In the genomic region with DNA sequence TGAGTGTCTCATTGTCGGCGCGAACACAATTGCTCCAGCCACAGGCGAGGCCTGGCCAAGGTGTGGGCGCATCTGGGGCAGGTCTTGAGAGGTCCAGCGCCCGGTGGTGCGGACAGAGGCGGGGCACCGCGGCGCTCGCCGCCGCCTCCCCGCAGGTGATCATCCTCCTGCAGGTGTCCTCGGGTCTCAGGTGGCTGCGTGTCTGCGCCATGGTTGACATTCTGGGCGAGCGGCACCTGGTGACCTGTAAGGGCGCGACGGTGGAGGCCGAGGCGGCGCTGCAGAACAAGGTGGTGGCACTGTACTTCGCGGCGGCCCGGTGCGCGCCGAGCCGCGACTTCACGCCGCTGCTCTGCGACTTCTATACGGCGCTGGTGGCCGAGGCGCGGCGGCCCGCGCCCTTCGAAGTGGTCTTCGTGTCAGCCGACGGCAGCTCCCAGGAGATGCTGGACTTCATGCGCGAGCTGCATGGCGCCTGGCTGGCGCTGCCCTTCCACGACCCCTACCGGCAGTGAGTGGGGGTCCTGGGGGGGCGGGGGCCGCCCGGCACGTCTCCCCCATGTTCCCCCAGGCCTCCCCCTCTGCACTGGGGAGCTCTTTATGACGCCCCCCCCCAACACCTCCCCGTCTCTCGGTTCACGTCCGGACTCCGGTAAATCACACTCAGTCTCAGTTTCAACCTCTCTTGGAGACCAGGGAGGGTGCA, we compare ENCODE assay signal across 1 cellular context.
TF ChIP-seq lines count a peak whose summit lies in the region.

No MANE protein-coding gene starts in this region.

TF ChIP-seq in GM12878, 131 proteins besides CTCF, POLR2A, EP300 and RAD21 (continued from another document):
- TF ChIP-seq, protein P1, sequence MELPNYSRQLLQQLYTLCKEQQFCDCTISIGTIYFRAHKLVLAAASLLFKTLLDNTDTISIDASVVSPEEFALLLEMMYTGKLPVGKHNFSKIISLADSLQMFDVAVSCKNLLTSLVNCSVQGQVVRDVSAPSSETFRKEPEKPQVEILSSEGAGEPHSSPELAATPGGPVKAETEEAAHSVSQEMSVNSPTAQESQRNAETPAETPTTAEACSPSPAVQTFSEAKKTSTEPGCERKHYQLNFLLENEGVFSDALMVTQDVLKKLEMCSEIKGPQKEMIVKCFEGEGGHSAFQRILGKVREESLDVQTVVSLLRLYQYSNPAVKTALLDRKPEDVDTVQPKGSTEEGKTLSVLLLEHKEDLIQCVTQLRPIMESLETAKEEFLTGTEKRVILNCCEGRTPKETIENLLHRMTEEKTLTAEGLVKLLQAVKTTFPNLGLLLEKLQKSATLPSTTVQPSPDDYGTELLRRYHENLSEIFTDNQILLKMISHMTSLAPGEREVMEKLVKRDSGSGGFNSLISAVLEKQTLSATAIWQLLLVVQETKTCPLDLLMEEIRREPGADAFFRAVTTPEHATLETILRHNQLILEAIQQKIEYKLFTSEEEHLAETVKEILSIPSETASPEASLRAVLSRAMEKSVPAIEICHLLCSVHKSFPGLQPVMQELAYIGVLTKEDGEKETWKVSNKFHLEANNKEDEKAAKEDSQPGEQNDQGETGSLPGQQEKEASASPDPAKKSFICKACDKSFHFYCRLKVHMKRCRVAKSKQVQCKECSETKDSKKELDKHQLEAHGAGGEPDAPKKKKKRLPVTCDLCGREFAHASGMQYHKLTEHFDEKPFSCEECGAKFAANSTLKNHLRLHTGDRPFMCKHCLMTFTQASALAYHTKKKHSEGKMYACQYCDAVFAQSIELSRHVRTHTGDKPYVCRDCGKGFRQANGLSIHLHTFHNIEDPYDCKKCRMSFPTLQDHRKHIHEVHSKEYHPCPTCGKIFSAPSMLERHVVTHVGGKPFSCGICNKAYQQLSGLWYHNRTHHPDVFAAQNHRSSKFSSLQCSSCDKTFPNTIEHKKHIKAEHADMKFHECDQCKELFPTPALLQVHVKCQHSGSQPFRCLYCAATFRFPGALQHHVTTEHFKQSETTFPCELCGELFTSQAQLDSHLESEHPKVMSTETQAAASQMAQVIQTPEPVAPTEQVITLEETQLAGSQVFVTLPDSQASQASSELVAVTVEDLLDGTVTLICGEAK (IDR thresholded peaks at IDR 0.05; ENCODE audit: borderline replicate concordance) = no peak
- TF ChIP-seq IKZF1 (conservative IDR thresholded peaks at IDR 0.05) = no peak
- no peak for TF ChIP-seq MXI1 (IDR thresholded peaks at IDR 0.05; ENCODE audit: low read depth, low read length)
- TF ChIP-seq IRF4 (IDR thresholded peaks at IDR 0.05; ENCODE audit: low read depth, low read length) = no peak
- TF ChIP-seq, protein P2, sequence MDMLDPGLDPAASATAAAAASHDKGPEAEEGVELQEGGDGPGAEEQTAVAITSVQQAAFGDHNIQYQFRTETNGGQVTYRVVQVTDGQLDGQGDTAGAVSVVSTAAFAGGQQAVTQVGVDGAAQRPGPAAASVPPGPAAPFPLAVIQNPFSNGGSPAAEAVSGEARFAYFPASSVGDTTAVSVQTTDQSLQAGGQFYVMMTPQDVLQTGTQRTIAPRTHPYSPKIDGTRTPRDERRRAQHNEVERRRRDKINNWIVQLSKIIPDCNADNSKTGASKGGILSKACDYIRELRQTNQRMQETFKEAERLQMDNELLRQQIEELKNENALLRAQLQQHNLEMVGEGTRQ (IDR thresholded peaks at IDR 0.05; ENCODE audit: borderline replicate concordance, low read depth, low read length) = no peak
- no peak for TF ChIP-seq ZZZ3 (IDR thresholded peaks at IDR 0.05; ENCODE audit: control insufficient read depth, insufficient read length, low read depth)
- TF ChIP-seq ESRRA (IDR thresholded peaks at IDR 0.05; ENCODE audit: low read length) = no peak
- no peak for TF ChIP-seq CREM (IDR thresholded peaks at IDR 0.05; ENCODE audit: low read depth)
